ENCODE assay signal across 1 cellular context in the genomic region with DNA sequence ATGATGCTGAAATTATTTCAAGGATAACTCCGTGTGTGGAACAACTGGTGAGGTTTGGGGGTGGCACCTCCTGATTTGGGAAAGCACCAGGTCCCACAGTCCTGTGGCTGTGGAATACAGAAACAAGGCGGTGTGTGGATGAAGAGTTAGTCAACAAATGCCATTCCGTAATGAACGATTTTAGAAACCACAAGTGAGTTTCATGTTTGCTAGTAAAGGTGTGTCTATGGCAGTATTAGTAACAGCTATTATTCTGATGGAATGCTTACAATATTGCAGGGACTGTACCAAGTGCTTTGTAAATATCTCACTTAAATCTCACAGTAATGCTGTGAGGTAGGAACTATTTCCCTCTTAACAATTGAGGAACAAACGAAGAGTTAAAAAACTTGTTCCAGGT.
TF ChIP-seq lines count a peak whose summit lies in the region.

No MANE protein-coding gene starts in this region.

TF ChIP-seq in K562, 482 proteins besides CTCF, POLR2A, EP300 and RAD21:
- TF ChIP-seq U2AF2 (optimal IDR thresholded peaks at IDR 0.05; ENCODE audit: low read depth, low read length) (no peak), MYC (IDR thresholded peaks at IDR 0.05; ENCODE audit: low read depth, low read length) (no peak), MYC (CRISPR knock-in tag; IDR thresholded peaks at IDR 0.05; ENCODE audit: borderline replicate concordance, low read depth) (no peak), SRF (CRISPR knock-in tag; IDR thresholded peaks at IDR 0.05) (no peak), HMG20A (CRISPR knock-in tag; conservative IDR thresholded peaks at IDR 0.05) (no peak)
TF ChIP-seq in K562: peak in this region for 0.
